In the genomic region with DNA sequence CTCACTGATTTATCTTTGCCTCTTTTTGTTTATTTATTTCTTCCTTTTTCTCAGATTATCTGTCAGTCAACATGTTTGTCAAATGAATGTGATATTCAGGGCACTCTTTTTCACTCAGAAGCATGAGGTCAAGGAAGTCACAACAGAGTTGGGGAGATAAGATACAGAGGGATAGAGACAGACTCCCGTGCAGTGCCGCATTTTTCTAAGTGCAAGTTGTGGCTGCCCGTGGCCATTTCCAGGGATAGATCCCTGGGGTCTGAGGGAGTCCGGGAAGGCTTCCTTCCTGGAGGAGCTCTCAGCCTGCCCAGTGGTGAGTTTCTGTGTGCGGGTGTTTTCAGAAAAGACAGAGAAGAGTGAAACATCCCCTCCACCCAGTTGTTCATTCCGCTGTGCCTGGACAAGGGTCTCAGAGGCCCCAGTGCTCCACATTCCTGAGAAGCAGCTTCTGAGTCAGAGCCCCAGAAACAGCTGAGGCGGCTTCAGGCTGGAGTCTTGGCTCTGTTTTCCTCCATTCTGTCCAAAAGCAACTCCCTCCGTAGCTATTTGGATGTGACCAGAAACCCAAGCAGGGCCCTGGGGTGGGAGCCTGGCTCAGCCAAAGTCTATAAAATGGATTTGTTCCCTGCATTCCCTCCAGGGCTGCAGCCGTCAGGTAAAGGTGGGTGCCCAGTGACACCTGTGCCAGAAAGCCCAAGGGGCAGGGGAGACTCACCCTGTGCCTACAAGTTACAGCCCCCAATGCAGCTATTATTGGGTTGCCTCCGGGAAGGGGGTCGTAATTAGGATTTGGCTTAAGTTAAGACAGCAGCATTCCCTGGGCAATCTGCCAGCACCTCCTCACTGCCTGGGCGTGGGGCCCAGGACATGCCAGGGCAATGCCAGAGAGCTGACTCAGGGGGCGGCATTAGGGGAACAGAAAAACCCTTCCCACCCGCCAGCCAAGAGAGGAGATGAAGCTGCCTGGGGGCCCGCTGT, we compare ENCODE assay signal across 8 cellular contexts. TPM values are rescaled to one million over a fixed set of nuclear protein-coding genes. Genes with fewer than 3 reads are reported as not detected.
A peak's percentile ranks its signal among the peaks of the same experiment; 100 is the strongest.
DNase-seq lines count a peak whose midpoint lies in the region; ATAC-seq lines count a peak whose summit lies in the region.

No MANE protein-coding gene starts in this region.

- peak; percentile 87 for DNase-seq in H4 (ENCODE audit: low spot score)
- peak; percentile 17 for DNase-seq in SK-MEL-5 (ENCODE audit: low read depth, low spot score)
- DNase-seq in fibroblast of the conjunctiva (ENCODE audit: low read depth), result peak; percentile 96
- peak; percentile 38 to 93 (median 60) for DNase-seq in posterior cingulate gyrus
- DNase-seq in activated CD8-positive, alpha-beta memory T cell treated with anti-CD3 and anti-CD28 coated beads, Interleukin-2, amount 50 U/mL, for 48 hours, result no peak
- no peak for DNase-seq in NCI-H526 (lab: John Stamatoyannopoulos, UW)
- DNase-seq in NOMO-1 treated with dmso at 0.1 percent for 144 hours (lab: John Stamatoyannopoulos, UW; ENCODE audit: unreplicated experiment), result no peak

- intact Hi-C loops in posterior cingulate gyrus (cut with DNase I), result loop anchor here (10.0 kb wide), 1 partner anchor 1347 kb away; a partner anchor contains a TSS

- no peak for ATAC-seq in HG03045 (IDR thresholded peaks at IDR 0.05; ENCODE audit: unreplicated experiment)

- in situ Hi-C loops in SK-MEL-5 (cut with HindIII; ENCODE audit: low pct_unique_long_range_greater_than_20kb, low sequenced_read_pairs), result no loop called here

RNA-seq across cellular contexts. Expression of a gene that starts 13.0 kb away (rescaled TPM):
- 24.1 and 27.4 TPM in 2 replicates for total RNA-seq in H4 (2014; rRNA removed; shearing (Covaris generic))
- 8.9 and 12.2 TPM in 2 replicates for total RNA-seq in SK-MEL-5 (2014; rRNA removed; shearing (Covaris generic))
- polyA plus RNA-seq in SK-MEL-5 (2015; cell fraction: cytosol; rRNA removed), result 12.3 and 12.7 TPM in 2 replicates
- 45.5 and 46.1 TPM in 2 replicates for polyA plus RNA-seq in SK-MEL-5 (2015; cell fraction: nucleus; rRNA removed)

RNA-seq across cellular contexts. Expression of a gene that starts 23.6 kb away (rescaled TPM):
- total RNA-seq in H4 (2014; rRNA removed; shearing (Covaris generic)), result 149 and 153 TPM in 2 replicates
- total RNA-seq in SK-MEL-5 (2014; rRNA removed; shearing (Covaris generic)), result 0.05 TPM in 1 of 2 replicates, not detected in the other
- not detected in 2 replicates for polyA plus RNA-seq in SK-MEL-5 (2015; cell fraction: cytosol; rRNA removed)
- polyA plus RNA-seq in SK-MEL-5 (2015; cell fraction: nucleus; rRNA removed), result not detected in 2 replicates

Comparison
In these comparisons a context has a peak if more than half of its experiments do, and no peak if none do; other contexts are left out.
1. DNase-seq: peak in H4 (single experiment), SK-MEL-5 (single experiment), fibroblast of the conjunctiva (single experiment) and posterior cingulate gyrus (10 of 10); none in activated CD8-positive, alpha-beta memory T cell treated with anti-CD3 and anti-CD28 coated beads, Interleukin-2, amount 50 U/mL, for 48 hours (single experiment), NCI-H526 (0 of 2) and NOMO-1 treated with dmso at 0.1 percent for 144 hours (single experiment).
2. RNA of a gene that starts 23.6 kb away (total RNA-seq): 149 to 153 TPM in H4; 0.05 TPM in SK-MEL-5; every median in the first group is over 100 times any median in the second.